In genomic region chr6:63773200-63773599, GRCh38 we compare ENCODE assay signal across 20 cellular contexts.
"Had no signal": no experiment of that assay in that cellular context is flagged by ENCODE, and none has a peak within 500 bp of the region (broad histone marks: within the 10 kb centered on the region; RNA-seq: fewer than 3 reads in every experiment).

No MANE protein-coding gene starts in this region.

- DNase-seq: naive thymus-derived CD4-positive, alpha-beta T cell; natural killer cell; pancreas; right cardiac atrium; right lobe of liver; sigmoid colon; small intestine; stimulated activated CD4-positive, alpha-beta T cell treated with anti-CD3 and anti-CD28 coated beads, Interleukin-15, amount 100 ng/mL, for 24 hours; stimulated activated CD4-positive, alpha-beta T cell treated with anti-CD3 and anti-CD28 coated beads, Interleukin-2, amount 100 ng/mL, for 24 hours; stimulated activated CD4-positive, alpha-beta T cell treated with anti-CD3 and anti-CD28 coated beads, Interleukin-2, amount 100 ng/mL, for 48 hours; stimulated activated CD4-positive, alpha-beta T cell treated with anti-CD3 and anti-CD28 coated beads, Interleukin-4, amount 100 ng/mL, for 24 hours; stimulated activated naive B cell treated with anti-CD40 and anti-IgM and Interleukin-4, amounts not matched to agents 10 μg/mL and 1 μg/mL and 100 μg/mL, for 72 hours; stimulated activated naive CD4-positive, alpha-beta T cell treated with Interleukin-2 at 50 U/mL for 16 hours; stomach; testis; tibial artery; transverse colon; upper lobe of right lung; uterus had no signal

- ATAC-seq: naive thymus-derived CD4-positive, alpha-beta T cell; natural killer cell; pancreas; right cardiac atrium; right lobe of liver; stimulated activated effector memory CD8-positive, alpha-beta T cell treated with anti-CD3 and anti-CD28 coated beads, Interleukin-12 subunit alpha, Interleukin-12 subunit beta, amount 100 ng/mL, for 72 hours; stimulated activated naive B cell treated with anti-CD40 and anti-IgM and Interleukin-4, amounts not matched to agents 10 μg/mL and 1 μg/mL and 100 μg/mL, for 72 hours; upper lobe of right lung had no signal
